In genomic region chr20:1802385-1803215, GRCh38 we compare ENCODE assay signal across 8 cellular contexts.
A peak's percentile ranks its signal among the peaks of the same experiment; 100 is the strongest.
DNase-seq lines count a peak whose midpoint lies in the region; ATAC-seq and TF ChIP-seq lines count a peak whose summit lies in the region.

No MANE protein-coding gene starts in this region.

- TF ChIP-seq CTCF in esophagus muscularis mucosa (IDR thresholded peaks at IDR 0.05) = peak; percentile 50 to 80 (median 64)

- no peak for TF ChIP-seq EP300 in esophagus muscularis mucosa (IDR thresholded peaks at IDR 0.05)

- no peaks in the 10 kb centered on the region for H3K27me3 ChIP-seq in esophagus muscularis mucosa

- peak overlapping the region; percentile 52 to 80 (median 60) for H3K27ac ChIP-seq in esophagus muscularis mucosa (replicated peaks in 1 of 4)
- peak overlapping the region; percentile 91 for H3K27ac ChIP-seq in substantia nigra (ENCODE audit: low read depth, low read length, poor library complexity, severe bottlenecking)

- under 1% methylated on average over 34 of the region's 42 CpGs for WGBS in esophagus muscularis mucosa

- H3K4me1 ChIP-seq in esophagus muscularis mucosa = peaks cover 12 to 31% (median 29%) of the 10 kb centered on the region in 4 donors

- ATAC-seq in HG03378 (IDR thresholded peaks at IDR 0.05; ENCODE audit: unreplicated experiment) = no peak

- DNase-seq in activated CD4-positive, alpha-beta T cell treated with anti-CD3 and anti-CD28 coated beads for 48 hours = peak; percentile 57
- no peak for DNase-seq in activated CD4-positive, alpha-beta T cell treated with anti-CD3 and anti-CD28 coated beads for 4 hours
- peak; percentile 80 for DNase-seq in MV-4-11 (lab: John Stamatoyannopoulos, UW)
- peak; percentile 12 for DNase-seq in activated CD4-positive, alpha-beta T cell treated with anti-CD3 and anti-CD28 coated beads, Interleukin-2, amount 50 U/mL, for 1 hour
- DNase-seq in esophagus muscularis mucosa (ENCODE audit: extremely low spot score) = no peak
- peak; percentile 71 for DNase-seq in mucosa of gallbladder (ENCODE audit: low spot score)
- DNase-seq in substantia nigra (lab: John Stamatoyannopoulos, UW) = peak in 48 of 49 donors; percentile 27 to 90 (median 77)

- H3K9me3 ChIP-seq in esophagus muscularis mucosa = no peaks in the 10 kb centered on the region

- peak overlapping the region; percentile 56 to 66 (median 64) for H3K4me3 ChIP-seq in esophagus muscularis mucosa

- intact Hi-C loops in esophagus muscularis mucosa (cut with DNase I) = loop anchor here (2.0 kb wide), 2 partner anchors 92 to 162 kb away; partner anchors contain the start of gene SIRPA

- H3K36me3 ChIP-seq in esophagus muscularis mucosa = no peaks in the 10 kb centered on the region

- no peak for TF ChIP-seq POLR2A in esophagus muscularis mucosa (IDR thresholded peaks at IDR 0.05; ENCODE audit: low read depth)

Comparison
In these comparisons a context has a peak if more than half of its experiments do, and no peak if none do; other contexts are left out.
1. DNase-seq: peak in activated CD4-positive, alpha-beta T cell treated with anti-CD3 and anti-CD28 coated beads for 48 hours (single experiment), MV-4-11 (single experiment), activated CD4-positive, alpha-beta T cell treated with anti-CD3 and anti-CD28 coated beads, Interleukin-2, amount 50 U/mL, for 1 hour (single experiment), mucosa of gallbladder (single experiment) and substantia nigra (48 of 49); none in activated CD4-positive, alpha-beta T cell treated with anti-CD3 and anti-CD28 coated beads for 4 hours (0 of 2) and esophagus muscularis mucosa (single experiment).